In the genomic region with DNA sequence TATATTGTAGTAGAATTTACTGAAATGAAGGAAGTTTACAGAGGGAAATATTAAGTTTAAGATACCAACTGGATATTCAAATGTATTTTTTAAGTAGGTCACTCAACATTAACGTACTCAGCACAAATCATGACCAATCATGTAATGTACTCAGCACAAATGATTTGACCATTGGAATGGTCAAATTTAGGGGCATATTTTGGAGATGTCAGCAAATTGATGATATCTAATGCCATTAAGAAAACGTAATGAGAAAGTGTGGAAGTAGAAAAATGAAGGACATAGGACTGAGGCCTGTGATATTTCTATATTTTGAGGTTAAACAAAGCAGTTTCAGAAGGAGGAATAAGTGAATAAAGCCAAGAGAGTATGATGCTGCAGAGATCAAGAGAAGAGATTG, we compare ENCODE assay signal across 29 cellular contexts.
"Had no signal": no experiment of that assay in that cellular context is flagged by ENCODE, and none has a peak within 500 bp of the region (broad histone marks: within the 10 kb centered on the region; RNA-seq: fewer than 3 reads in every experiment).

No MANE protein-coding gene starts in this region.

- H3K27ac Mint-ChIP-seq: dendritic cell treated with granulocyte-macrophage colony-stimulating factor and Interleukin-4, amounts not matched to agents 40 ng/mL and 50 ng/mL, for 4 days; effector memory CD8-positive, alpha-beta T cell; endodermal cell had no signal

- H3K4me3 Mint-ChIP-seq: dendritic cell treated with granulocyte-macrophage colony-stimulating factor and Interleukin-4, amounts not matched to agents 40 ng/mL and 50 ng/mL, for 4 days; effector memory CD8-positive, alpha-beta T cell; endodermal cell had no signal

- H3K36me3 ChIP-seq: colonic mucosa, esophagus muscularis mucosa, esophagus squamous epithelium, gastrocnemius medialis, gastroesophageal sphincter, heart left ventricle, heart right ventricle had no signal

- H2AFZ ChIP-seq: hepatocyte had no signal

- H3K9me3 ChIP-seq: colonic mucosa, esophagus muscularis mucosa, esophagus squamous epithelium, gastrocnemius medialis, gastroesophageal sphincter had no signal

- H3K4me3 ChIP-seq: colonic mucosa, coronary artery, dorsolateral prefrontal cortex, esophagus muscularis mucosa, esophagus squamous epithelium, gastrocnemius medialis, gastroesophageal sphincter, heart left ventricle, heart right ventricle, hepatocyte had no signal

- DNase-seq: colonic mucosa; cortex of kidney; dermis blood vessel endothelial cell; dorsolateral prefrontal cortex; effector CD4-positive, alpha-beta T cell; effector CD8-positive, alpha-beta T cell; effector memory CD4-positive, alpha-beta T cell; effector memory CD8-positive, alpha-beta T cell; endodermal cell; erythroblast; esophagus squamous epithelium; foreskin fibroblast; foreskin keratinocyte; foreskin melanocyte; gastrocnemius medialis; glutamatergic neuron; head of caudate nucleus; heart left ventricle; heart right ventricle had no signal

- H3K27me3 ChIP-seq: colonic mucosa, esophagus muscularis mucosa, esophagus squamous epithelium, foreskin keratinocyte, gastrocnemius medialis, gastroesophageal sphincter, heart left ventricle, heart right ventricle, hepatocyte had no signal

- FAIRE-seq: endometrium, endothelial cell of umbilical vein, frontal cortex had no signal

- H3K27me3 Mint-ChIP-seq: dendritic cell treated with granulocyte-macrophage colony-stimulating factor and Interleukin-4, amounts not matched to agents 40 ng/mL and 50 ng/mL, for 4 days; effector memory CD8-positive, alpha-beta T cell had no signal

- H3K27ac ChIP-seq: colonic mucosa, coronary artery, dorsolateral prefrontal cortex, epithelial cell of prostate, esophagus muscularis mucosa, esophagus squamous epithelium, foreskin keratinocyte, gastrocnemius medialis, gastroesophageal sphincter, heart left ventricle, heart right ventricle, hepatocyte had no signal

- ATAC-seq: effector memory CD8-positive, alpha-beta T cell; esophagus mucosa; foreskin keratinocyte; gastrocnemius medialis; gastroesophageal sphincter; heart left ventricle; heart right ventricle had no signal

- H3K4me1 ChIP-seq: colonic mucosa, esophagus muscularis mucosa, esophagus squamous epithelium, foreskin keratinocyte, gastrocnemius medialis, gastroesophageal sphincter, heart left ventricle, heart right ventricle had no signal

- H3K79me2 ChIP-seq: hepatocyte had no signal

- H3K4me2 ChIP-seq: hepatocyte had no signal
